Comparison of ENCODE assay signal across 1 cellular context in the genomic region with DNA sequence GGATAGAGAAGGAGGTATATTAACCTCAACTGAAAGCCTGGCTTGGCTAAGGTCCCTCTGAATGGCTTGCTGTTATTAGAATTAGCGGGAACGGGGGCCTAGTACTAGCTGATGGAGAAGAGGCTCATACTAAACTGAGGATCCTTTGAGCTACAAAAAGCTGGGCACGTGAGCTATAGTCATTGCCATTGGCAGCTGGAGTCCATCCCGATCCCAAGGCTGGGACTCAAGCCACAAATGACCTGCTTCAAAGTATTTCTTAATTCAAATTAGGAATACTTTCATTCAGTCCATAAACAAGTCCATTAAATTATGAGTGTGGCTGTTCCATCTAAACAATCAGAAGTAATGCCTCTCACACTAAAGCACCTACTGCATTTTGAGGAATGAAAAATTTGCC.
TF ChIP-seq lines count a peak whose summit lies in the region.

No MANE protein-coding gene starts in this region.

TF ChIP-seq in K562, 482 proteins besides CTCF, POLR2A, EP300 and RAD21 (continued from another document):
- TF ChIP-seq CBX5 (IDR thresholded peaks at IDR 0.05; ENCODE audit: borderline replicate concordance, low read depth), result no peak
- TF ChIP-seq ZNF12 (CRISPR knock-in tag; IDR thresholded peaks at IDR 0.05), result no peak
- TF ChIP-seq HMG20B (CRISPR knock-in tag; IDR thresholded peaks at IDR 0.05), result no peak
- TF ChIP-seq, protein P1, sequence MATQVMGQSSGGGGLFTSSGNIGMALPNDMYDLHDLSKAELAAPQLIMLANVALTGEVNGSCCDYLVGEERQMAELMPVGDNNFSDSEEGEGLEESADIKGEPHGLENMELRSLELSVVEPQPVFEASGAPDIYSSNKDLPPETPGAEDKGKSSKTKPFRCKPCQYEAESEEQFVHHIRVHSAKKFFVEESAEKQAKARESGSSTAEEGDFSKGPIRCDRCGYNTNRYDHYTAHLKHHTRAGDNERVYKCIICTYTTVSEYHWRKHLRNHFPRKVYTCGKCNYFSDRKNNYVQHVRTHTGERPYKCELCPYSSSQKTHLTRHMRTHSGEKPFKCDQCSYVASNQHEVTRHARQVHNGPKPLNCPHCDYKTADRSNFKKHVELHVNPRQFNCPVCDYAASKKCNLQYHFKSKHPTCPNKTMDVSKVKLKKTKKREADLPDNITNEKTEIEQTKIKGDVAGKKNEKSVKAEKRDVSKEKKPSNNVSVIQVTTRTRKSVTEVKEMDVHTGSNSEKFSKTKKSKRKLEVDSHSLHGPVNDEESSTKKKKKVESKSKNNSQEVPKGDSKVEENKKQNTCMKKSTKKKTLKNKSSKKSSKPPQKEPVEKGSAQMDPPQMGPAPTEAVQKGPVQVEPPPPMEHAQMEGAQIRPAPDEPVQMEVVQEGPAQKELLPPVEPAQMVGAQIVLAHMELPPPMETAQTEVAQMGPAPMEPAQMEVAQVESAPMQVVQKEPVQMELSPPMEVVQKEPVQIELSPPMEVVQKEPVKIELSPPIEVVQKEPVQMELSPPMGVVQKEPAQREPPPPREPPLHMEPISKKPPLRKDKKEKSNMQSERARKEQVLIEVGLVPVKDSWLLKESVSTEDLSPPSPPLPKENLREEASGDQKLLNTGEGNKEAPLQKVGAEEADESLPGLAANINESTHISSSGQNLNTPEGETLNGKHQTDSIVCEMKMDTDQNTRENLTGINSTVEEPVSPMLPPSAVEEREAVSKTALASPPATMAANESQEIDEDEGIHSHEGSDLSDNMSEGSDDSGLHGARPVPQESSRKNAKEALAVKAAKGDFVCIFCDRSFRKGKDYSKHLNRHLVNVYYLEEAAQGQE (CRISPR knock-in tag; IDR thresholded peaks at IDR 0.05; ENCODE audit: low read depth), result no peak
- no peak for TF ChIP-seq MAFG (tag; conservative IDR thresholded peaks at IDR 0.05)
- no peak for TF ChIP-seq ETV5 (CRISPR knock-in tag; IDR thresholded peaks at IDR 0.05; ENCODE audit: low read depth)
- no peak for TF ChIP-seq EWSR1 (IDR thresholded peaks at IDR 0.05; ENCODE audit: borderline replicate concordance, low read depth, partially characterized antibody)
- TF ChIP-seq KLF6 (CRISPR knock-in tag; IDR thresholded peaks at IDR 0.05; ENCODE audit: borderline replicate concordance), result no peak
- TF ChIP-seq, protein P2, sequence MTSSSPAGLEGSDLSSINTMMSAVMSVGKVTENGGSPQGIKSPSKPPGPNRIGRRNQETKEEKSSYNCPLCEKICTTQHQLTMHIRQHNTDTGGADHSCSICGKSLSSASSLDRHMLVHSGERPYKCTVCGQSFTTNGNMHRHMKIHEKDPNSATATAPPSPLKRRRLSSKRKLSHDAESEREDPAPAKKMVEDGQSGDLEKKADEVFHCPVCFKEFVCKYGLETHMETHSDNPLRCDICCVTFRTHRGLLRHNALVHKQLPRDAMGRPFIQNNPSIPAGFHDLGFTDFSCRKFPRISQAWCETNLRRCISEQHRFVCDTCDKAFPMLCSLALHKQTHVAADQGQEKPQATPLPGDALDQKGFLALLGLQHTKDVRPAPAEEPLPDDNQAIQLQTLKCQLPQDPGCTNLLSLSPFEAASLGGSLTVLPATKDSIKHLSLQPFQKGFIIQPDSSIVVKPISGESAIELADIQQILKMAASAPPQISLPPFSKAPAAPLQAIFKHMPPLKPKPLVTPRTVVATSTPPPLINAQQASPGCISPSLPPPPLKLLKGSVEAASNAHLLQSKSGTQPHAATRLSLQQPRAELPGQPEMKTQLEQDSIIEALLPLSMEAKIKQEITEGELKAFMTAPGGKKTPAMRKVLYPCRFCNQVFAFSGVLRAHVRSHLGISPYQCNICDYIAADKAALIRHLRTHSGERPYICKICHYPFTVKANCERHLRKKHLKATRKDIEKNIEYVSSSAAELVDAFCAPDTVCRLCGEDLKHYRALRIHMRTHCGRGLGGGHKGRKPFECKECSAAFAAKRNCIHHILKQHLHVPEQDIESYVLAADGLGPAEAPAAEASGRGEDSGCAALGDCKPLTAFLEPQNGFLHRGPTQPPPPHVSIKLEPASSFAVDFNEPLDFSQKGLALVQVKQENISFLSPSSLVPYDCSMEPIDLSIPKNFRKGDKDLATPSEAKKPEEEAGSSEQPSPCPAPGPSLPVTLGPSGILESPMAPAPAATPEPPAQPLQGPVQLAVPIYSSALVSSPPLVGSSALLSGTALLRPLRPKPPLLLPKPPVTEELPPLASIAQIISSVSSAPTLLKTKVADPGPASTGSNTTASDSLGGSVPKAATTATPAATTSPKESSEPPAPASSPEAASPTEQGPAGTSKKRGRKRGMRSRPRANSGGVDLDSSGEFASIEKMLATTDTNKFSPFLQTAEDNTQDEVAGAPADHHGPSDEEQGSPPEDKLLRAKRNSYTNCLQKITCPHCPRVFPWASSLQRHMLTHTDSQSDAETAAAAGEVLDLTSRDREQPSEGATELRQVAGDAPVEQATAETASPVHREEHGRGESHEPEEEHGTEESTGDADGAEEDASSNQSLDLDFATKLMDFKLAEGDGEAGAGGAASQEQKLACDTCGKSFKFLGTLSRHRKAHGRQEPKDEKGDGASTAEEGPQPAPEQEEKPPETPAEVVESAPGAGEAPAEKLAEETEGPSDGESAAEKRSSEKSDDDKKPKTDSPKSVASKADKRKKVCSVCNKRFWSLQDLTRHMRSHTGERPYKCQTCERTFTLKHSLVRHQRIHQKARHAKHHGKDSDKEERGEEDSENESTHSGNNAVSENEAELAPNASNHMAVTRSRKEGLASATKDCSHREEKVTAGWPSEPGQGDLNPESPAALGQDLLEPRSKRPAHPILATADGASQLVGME (CRISPR knock-in tag; IDR thresholded peaks at IDR 0.05), result no peak
